In the genomic region with DNA sequence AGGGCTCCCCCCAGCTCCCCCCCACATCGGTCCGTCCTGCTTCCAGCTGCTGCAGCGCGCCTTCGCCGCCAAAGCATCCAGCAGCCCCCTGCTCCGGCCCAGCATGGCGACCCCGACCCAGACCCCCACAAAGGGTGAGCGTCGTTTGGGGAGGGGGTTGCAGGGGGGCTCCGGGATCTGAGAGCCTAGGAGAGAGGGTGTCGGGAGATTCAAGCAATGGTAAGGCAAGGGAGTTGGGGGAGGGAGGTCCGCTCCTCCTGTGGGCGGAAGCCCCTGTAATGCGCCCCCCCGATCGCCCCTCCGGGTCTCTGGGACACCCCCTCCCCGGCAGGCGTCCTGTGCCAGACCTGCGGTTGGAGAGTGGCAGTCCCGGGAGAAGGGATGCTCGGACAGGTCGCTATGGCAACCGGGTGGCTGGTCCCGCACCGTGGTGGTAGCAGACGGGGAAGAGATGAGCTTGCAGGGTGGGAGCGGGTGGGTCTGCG, we compare ENCODE assay signal across 1 cellular context.
TF ChIP-seq lines count a peak whose summit lies in the region.

FXYD7 (plus strand) TSS at position 25 of the 485 bp plus-strand sequence; CDS start at position 104, 79 bp downstream.

TF ChIP-seq in SK-N-SH treated with all-trans-retinoic acid at 6 μM for 48 hours, 23 proteins besides CTCF, POLR2A, EP300 and RAD21 (continued from another document):
- TF ChIP-seq, protein P1, sequence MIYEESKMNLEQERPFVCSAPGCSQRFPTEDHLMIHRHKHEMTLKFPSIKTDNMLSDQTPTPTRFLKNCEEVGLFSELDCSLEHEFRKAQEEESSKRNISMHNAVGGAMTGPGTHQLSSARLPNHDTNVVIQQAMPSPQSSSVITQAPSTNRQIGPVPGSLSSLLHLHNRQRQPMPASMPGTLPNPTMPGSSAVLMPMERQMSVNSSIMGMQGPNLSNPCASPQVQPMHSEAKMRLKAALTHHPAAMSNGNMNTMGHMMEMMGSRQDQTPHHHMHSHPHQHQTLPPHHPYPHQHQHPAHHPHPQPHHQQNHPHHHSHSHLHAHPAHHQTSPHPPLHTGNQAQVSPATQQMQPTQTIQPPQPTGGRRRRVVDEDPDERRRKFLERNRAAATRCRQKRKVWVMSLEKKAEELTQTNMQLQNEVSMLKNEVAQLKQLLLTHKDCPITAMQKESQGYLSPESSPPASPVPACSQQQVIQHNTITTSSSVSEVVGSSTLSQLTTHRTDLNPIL (CRISPR knock-in tag; IDR thresholded peaks at IDR 0.05; ENCODE audit: low read depth): no peak
- TF ChIP-seq BACH2 (CRISPR knock-in tag; IDR thresholded peaks at IDR 0.05; ENCODE audit: borderline replicate concordance) (no peak), TCF4 (CRISPR knock-in tag; IDR thresholded peaks at IDR 0.05; ENCODE audit: borderline replicate concordance) (no peak), ZNF70 (CRISPR knock-in tag; IDR thresholded peaks at IDR 0.05) (no peak)
